In genomic region chr7:122380993-122381392, GRCh38 we compare ENCODE assay signal across 1 cellular context.
TF ChIP-seq lines count a peak whose summit lies in the region.

No MANE protein-coding gene starts in this region.

TF ChIP-seq in WTC11, 78 proteins besides CTCF, POLR2A, EP300 and RAD21 (continued from another document):
- TF ChIP-seq USF2 (CRISPR knock-in tag; IDR thresholded peaks at IDR 0.05): 0 out of 2 replicates have a peak, but pooled peaks have one; percentile 10
- TF ChIP-seq CBFB (CRISPR knock-in tag; IDR thresholded peaks at IDR 0.05; ENCODE audit: low read depth): no peak
